21 cellular contexts compared by ENCODE assay signal in genomic region chr10:132118366-132118765, GRCh38. TPM values are rescaled to one million over a fixed set of nuclear protein-coding genes. Genes with fewer than 3 reads are reported as not detected.
DNase-seq lines count a peak whose midpoint lies in the region; ATAC-seq, FAIRE-seq and TF ChIP-seq lines count a peak whose summit lies in the region.
"Had no signal": no experiment of that assay in that cellular context is flagged by ENCODE, and none has a peak within 500 bp of the region (broad histone marks: within the 10 kb centered on the region; RNA-seq: fewer than 3 reads in every experiment).

No MANE protein-coding gene starts in this region.

- H2AFZ ChIP-seq in H1 (ENCODE audit: low read length) (no peak overlapping the region), neuronal stem cell (ENCODE audit: low read length) (no peak overlapping the region)
- H2AFZ ChIP-seq: GM23338 had no signal

- H3K14ac ChIP-seq in H1 (ENCODE audit: insufficient read length) (no peak overlapping the region), neuronal stem cell (ENCODE audit: low read length) (no peak overlapping the region)

- 91 to 94% methylated on average over 13 of the region's 13 CpGs for WGBS in heart right ventricle, 2 donors
- 91% methylated on average over 11 of the region's 13 CpGs; no CpG with 5 or more reads in 1 of the 2 experiments for WGBS in H1 (ENCODE audit: extremely low coverage in 1 of 2, insufficient coverage in 1 of 2, insufficient read length in 1 of 2, insufficient replicate concordance in 2 of 2, low coverage in 1 of 2, low lambda C conversion rate in 2 of 2, missing lambda C conversion rate in 1 of 2), 2 experiments
- WGBS in neuronal stem cell (ENCODE audit: extremely low coverage in 2 of 2, insufficient read length in 2 of 2, insufficient replicate concordance in 1 of 2), 2 donors, result no CpG with 5 or more reads among the region's 13 CpGs

- no peak overlapping the region for H3K18ac ChIP-seq in H1 (ENCODE audit: extremely low read depth, low read length)
- H3K18ac ChIP-seq in neuronal stem cell (ENCODE audit: low read length), result no peak overlapping the region

- H3K4ac ChIP-seq in H1 (replicated peaks; ENCODE audit: insufficient read length, low read depth, low read length) (no peak overlapping the region), neuronal stem cell (ENCODE audit: low read length) (no peak overlapping the region)

- H3K4me3 ChIP-seq in left ventricle myocardium inferior, result no peak overlapping the region
- H3K4me3 ChIP-seq in heart right ventricle, result no peak overlapping the region
- no peak overlapping the region for H3K4me3 ChIP-seq in H1 (ENCODE audit: extremely low read depth in 1 of 4, insufficient read depth in 2 of 4, low read depth in 3 of 4, low read length in 4 of 4)
- no peak overlapping the region for H3K4me3 ChIP-seq in neuronal stem cell (ENCODE audit: low read length in 2 of 2)
- no peak overlapping the region for H3K4me3 ChIP-seq in breast epithelium
- no peak overlapping the region for H3K4me3 ChIP-seq in effector memory CD4-positive, alpha-beta T cell (ENCODE audit: insufficient read depth, low read depth, low read length, poor library complexity, severe bottlenecking)
- H3K4me3 ChIP-seq: GM23338 had no signal

- POLR2A ChIA-PET in H1 (lab: Charles Lee; ENCODE audit: partially characterized antibody), result no interaction called here

- H3K23me2 ChIP-seq in H1 (ENCODE audit: low read depth, low read length), result no peaks in the 10 kb centered on the region

- no peak overlapping the region for H2AK5ac ChIP-seq in H1 (ENCODE audit: low read depth, low read length)
- H2AK5ac ChIP-seq in neuronal stem cell (ENCODE audit: low read depth, low read length), result peak overlapping the region; percentile 13

- CTCF ChIA-PET in H1 (lab: Charles Lee; ENCODE audit: partially characterized antibody), result no interaction called here

- H3K4me1 ChIP-seq in left ventricle myocardium inferior (peaks cover 7% of the 10 kb centered on the region), heart right ventricle (peaks cover 0 to 5% (median 0%) of the 10 kb centered on the region in 9 donors), H1 (replicated peaks in 1 of 4; ENCODE audit: control insufficient read depth in 3 of 4, insufficient read depth in 4 of 4, low read length in 3 of 4) (peaks cover 0 to 3% (median 1%) of the 10 kb centered on the region in 4 experiments; a peak in 2 of 7 replicates), neuronal stem cell (ENCODE audit: control insufficient read depth in 2 of 2, insufficient read depth in 1 of 2, low read depth in 1 of 2, low read length in 2 of 2) (peaks cover 0 to 5% of the 10 kb centered on the region in 2 donors), breast epithelium (no peaks in the 10 kb centered on the region)
- H3K4me1 ChIP-seq in effector memory CD4-positive, alpha-beta T cell (ENCODE audit: control insufficient read depth, insufficient read depth, low read length, poor library complexity, severe bottlenecking), result no peaks in the 10 kb centered on the region

- H4K8ac ChIP-seq in H1 (ENCODE audit: extremely low read depth, insufficient read depth, low read length) (peak overlapping the region; percentile 35), neuronal stem cell (ENCODE audit: low read depth, low read length) (no peak overlapping the region)

- ATAC-seq in heart right ventricle, result no peak
- ATAC-seq: CD8-positive, alpha-beta T cell; GM23338; HepG2 had no signal

- H3K79me2 ChIP-seq in H1 (ENCODE audit: control insufficient read depth in 1 of 2, insufficient read depth in 2 of 2, low read length in 2 of 2), result no peaks in the 10 kb centered on the region

- no peak overlapping the region for H2BK12ac ChIP-seq in H1 (ENCODE audit: low read depth, low read length)
- no peak overlapping the region for H2BK12ac ChIP-seq in neuronal stem cell (ENCODE audit: low read length)

- TF ChIP-seq POLR2A in H1 (IDR thresholded peaks at IDR 0.05; ENCODE audit: control extremely low read depth in 1 of 2, low read depth in 2 of 2, low read length in 2 of 2) (no peak), breast epithelium (IDR thresholded peaks at IDR 0.05) (no peak)

- H3K56ac ChIP-seq in H1 (replicated peaks; ENCODE audit: insufficient read length, low read depth, low read length), result no peak overlapping the region

- no peak overlapping the region for H2BK20ac ChIP-seq in H1 (ENCODE audit: low read length)

- DNase-seq in left ventricle myocardium inferior, result peak; percentile 3
- no peak for DNase-seq in heart right ventricle
- DNase-seq in H1 (ENCODE audit: low read depth in 1 of 2, low spot score in 2 of 2), result no peak
- DNase-seq in neuronal stem cell (ENCODE audit: low spot score), result no peak
- DNase-seq in breast epithelium (ENCODE audit: low spot score in 2 of 2), result no peak
- DNase-seq in SW 1271 (lab: John Stamatoyannopoulos, UW), result no peak
- DNase-seq in effector memory CD4-positive, alpha-beta T cell, result no peak
- DNase-seq: CD8-positive, alpha-beta T cell; COR-L47; DMS153; DMS79 treated with DMSO at 0.1 percent for 48 hours; EL; H9 had no signal

- peaks cover 0 to 3% of the 10 kb centered on the region in 2 experiments for H4K20me1 ChIP-seq in H1 (replicated peaks in 1 of 2; ENCODE audit: control insufficient read depth in 1 of 2, insufficient read depth in 2 of 2, low read length in 2 of 2)

- no peak overlapping the region for H4K5ac ChIP-seq in H1 (ENCODE audit: insufficient read length, low read depth, low read length)

- TF ChIP-seq CTCF in left ventricle myocardium inferior (IDR thresholded peaks at IDR 0.05; ENCODE audit: borderline replicate concordance) (no peak), heart right ventricle (IDR thresholded peaks at IDR 0.05) (no peak), H1 (IDR thresholded peaks at IDR 0.05; ENCODE audit: control extremely low read depth in 1 of 3, insufficient read depth in 1 of 3, low read depth in 1 of 3, low read length in 3 of 3) (no peak), breast epithelium (IDR thresholded peaks at IDR 0.05) (no peak)

- H2BK5ac ChIP-seq in H1 (ENCODE audit: low read depth, low read length) (no peak overlapping the region), neuronal stem cell (ENCODE audit: low read length) (no peak overlapping the region)

- H3K23ac ChIP-seq in H1 (ENCODE audit: insufficient read length) (no peak overlapping the region), neuronal stem cell (ENCODE audit: low read depth, low read length, poor library complexity) (no peak overlapping the region)

- H4K91ac ChIP-seq in H1 (replicated peaks; ENCODE audit: insufficient read length, low read length) (no peak overlapping the region), neuronal stem cell (ENCODE audit: low read depth, low read length, poor library complexity) (no peak overlapping the region)

- no peaks in the 10 kb centered on the region for H3K79me1 ChIP-seq in H1 (ENCODE audit: low read depth, low read length)
- no peaks in the 10 kb centered on the region for H3K79me1 ChIP-seq in neuronal stem cell (ENCODE audit: low read depth, low read length)

- no peak for TF ChIP-seq RAD21 in H1 (IDR thresholded peaks at IDR 0.05 in 1 of 2, conservative IDR thresholded peaks at IDR 0.05 in 1 of 2; ENCODE audit: low read depth in 2 of 2, low read length in 2 of 2)

- intact Hi-C loops in left ventricle myocardium inferior (cut with micrococcal nuclease) (no loop called here), heart right ventricle (cut with DNase I) (no loop called here), breast epithelium (cut with DNase I; ENCODE audit: low total_unique reads) (no loop called here)

- no peak overlapping the region for H2BK15ac ChIP-seq in H1 (ENCODE audit: low read length)
- H2BK15ac ChIP-seq in neuronal stem cell (ENCODE audit: low read length), result no peak overlapping the region

- no peak for TF ChIP-seq EP300 in H1 (IDR thresholded peaks at IDR 0.05; ENCODE audit: borderline replicate concordance in 1 of 2, low read depth in 2 of 2, low read length in 2 of 2)

- H3K4me2 ChIP-seq in H1 (ENCODE audit: insufficient read depth in 1 of 2, low read depth in 2 of 2, low read length in 2 of 2), result no peak overlapping the region
- no peak overlapping the region for H3K4me2 ChIP-seq in neuronal stem cell (ENCODE audit: insufficient read depth, low read length, poor library complexity, severe bottlenecking)
- H3K4me2 ChIP-seq: GM23338 had no signal

- FAIRE-seq in H1 (lab: Jason Lieb, UNC), result no peak
- FAIRE-seq: A204.1, D721Med, G401.6, GM12891, HepG2, HTR-8/SVneo had no signal

- no peak overlapping the region for H3K27ac ChIP-seq in left ventricle myocardium inferior (replicated peaks)
- H3K27ac ChIP-seq in heart right ventricle, result no peak overlapping the region
- H3K27ac ChIP-seq in H1 (ENCODE audit: low read depth, low read length), result no peak overlapping the region
- no peak overlapping the region for H3K27ac ChIP-seq in neuronal stem cell (replicated peaks; ENCODE audit: low read length)
- H3K27ac ChIP-seq in breast epithelium, result no peak overlapping the region
- no peak overlapping the region for H3K27ac ChIP-seq in effector memory CD4-positive, alpha-beta T cell (ENCODE audit: insufficient read depth, low read length, poor library complexity, severe bottlenecking)
- H3K27ac ChIP-seq: C4-2B had no signal

- H3K36me3 ChIP-seq in left ventricle myocardium inferior (no peaks in the 10 kb centered on the region), heart right ventricle (no peaks in the 10 kb centered on the region), H1 (ENCODE audit: control insufficient read depth in 2 of 4, insufficient read depth in 4 of 4, low read length in 3 of 4) (no peaks in the 10 kb centered on the region), neuronal stem cell (replicated peaks in 1 of 2; ENCODE audit: control insufficient read depth in 2 of 2, insufficient read depth in 2 of 2, low read length in 2 of 2) (no peaks in the 10 kb centered on the region), breast epithelium (no peaks in the 10 kb centered on the region)
- H3K36me3 ChIP-seq in effector memory CD4-positive, alpha-beta T cell (ENCODE audit: control insufficient read depth, insufficient read depth, low read length), result no peaks in the 10 kb centered on the region

- H2BK120ac ChIP-seq in H1 (replicated peaks; ENCODE audit: low read depth, low read length), result no peak overlapping the region
- H2BK120ac ChIP-seq in neuronal stem cell (ENCODE audit: low read depth, low read length), result no peak overlapping the region

- H3K9me3 ChIP-seq in left ventricle myocardium inferior (replicated peaks) (no peaks in the 10 kb centered on the region), heart right ventricle (no peaks in the 10 kb centered on the region), H1 (ENCODE audit: insufficient read depth in 2 of 2, low read depth in 1 of 2, low read length in 1 of 2) (no peaks in the 10 kb centered on the region), neuronal stem cell (replicated peaks in 1 of 2; ENCODE audit: control insufficient read depth in 2 of 2, insufficient read depth in 1 of 2, low read depth in 1 of 2, low read length in 2 of 2) (no peaks in the 10 kb centered on the region), breast epithelium (no peaks in the 10 kb centered on the region)
- H3K9me3 ChIP-seq in effector memory CD4-positive, alpha-beta T cell (ENCODE audit: control insufficient read depth, low read length), result no peaks in the 10 kb centered on the region

- H3K27me3 ChIP-seq in left ventricle myocardium inferior (ENCODE audit: low read depth), result no peaks in the 10 kb centered on the region
- no peaks in the 10 kb centered on the region for H3K27me3 ChIP-seq in heart right ventricle
- no peaks in the 10 kb centered on the region for H3K27me3 ChIP-seq in H1 (replicated peaks in 1 of 4; ENCODE audit: control insufficient read depth in 3 of 4, extremely low read depth in 1 of 4, insufficient read depth in 3 of 4, low read length in 3 of 4)
- peaks cover 0 to 17% (median 3%) of the 10 kb centered on the region in 3 experiments for H3K27me3 ChIP-seq in neuronal stem cell (ENCODE audit: control insufficient read depth in 3 of 3, insufficient read depth in 3 of 3, low read depth in 1 of 3, low read length in 3 of 3)
- H3K27me3 ChIP-seq in breast epithelium, result no peaks in the 10 kb centered on the region
- H3K27me3 ChIP-seq in effector memory CD4-positive, alpha-beta T cell (replicated peaks; ENCODE audit: control insufficient read depth, insufficient read depth, low read length, poor library complexity, severe bottlenecking), result no peaks in the 10 kb centered on the region

- H3K9ac ChIP-seq in H1 (replicated peaks in 1 of 4; ENCODE audit: extremely low read depth in 1 of 4, low read depth in 3 of 4, low read length in 3 of 4), result no peak overlapping the region
- no peak overlapping the region for H3K9ac ChIP-seq in neuronal stem cell (ENCODE audit: low read depth, low read length, poor library complexity)

RNA-seq across cellular contexts. Expression of gene JAKMIP3, which starts 52.6 kb away (rescaled TPM):
- total RNA-seq in left ventricle myocardium inferior (1.7 TPM), heart right ventricle (1 to 10 TPM; 1.0 to 2.5 (median 1.8) TPM), breast epithelium (1 to 10 TPM in 1 of 3 donors, under 1 TPM in 2; 0.16 to 1.3 (median 0.98) TPM)
- polyA plus RNA-seq in heart right ventricle (1 to 10 TPM in 1 of 2 donors, under 1 TPM in 1; 0.04 to 2.7 TPM), H1 (2011; rRNA removed) (0.82 and 0.83 TPM in 2 replicates)
- 0.84 and 0.91 TPM in 2 replicates for total RNA-seq in H1 (2021; fragmentation: NEBNext Ultra II Directional; extraction: Animal tissue kit (Norgen Biotek cat#: 25700))
- polyA plus RNA-seq in H1 (2011; cell fraction: cytosol; rRNA removed), result 0.96 TPM
- 4.0 TPM for polyA plus RNA-seq in H1 (2011; cell fraction: nucleus; rRNA removed)
- 1.1 to 1.8 TPM (median 1.4 TPM) in 4 replicates for polyA plus RNA-seq in H1 (2012, experiment 1 of 2)
- polyA plus RNA-seq in H1 (2012, experiment 2 of 2), result 0.21 TPM
- polyA plus RNA-seq in H1 (2013, experiment 1 of 2), result 0.45 TPM
- 0.35 TPM for polyA plus RNA-seq in H1 (2013, experiment 2 of 2)
- polyA minus RNA-seq in H1 (2011; rRNA and poly(A)+ RNA removed), result 0.44 and 0.59 TPM in 2 replicates
- 0.44 TPM for polyA minus RNA-seq in H1 (2011; cell fraction: cytosol; rRNA and poly(A)+ RNA removed)
- polyA minus RNA-seq in H1 (2011; cell fraction: nucleus; rRNA and poly(A)+ RNA removed), result 1.7 TPM
- 0.20 TPM for polyA plus RNA-seq in neuronal stem cell (2013, experiment 1 of 2)
- 0.22 TPM for polyA plus RNA-seq in neuronal stem cell (2013, experiment 2 of 2)
